8 cellular contexts compared by ENCODE assay signal in genomic region chr1:95072117-95072516, GRCh38. TPM values are rescaled to one million over a fixed set of nuclear protein-coding genes. Genes with fewer than 3 reads are reported as not detected.
DNase-seq lines count a peak whose midpoint lies in the region; ATAC-seq and TF ChIP-seq lines count a peak whose summit lies in the region.

No MANE protein-coding gene starts in this region.

- TF ChIP-seq POLR2A in thyroid gland (IDR thresholded peaks at IDR 0.05), result no peak

- WGBS in thyroid gland, 2 donors, result 16% methylated on average over 7 of the region's 7 CpGs

- no peak for DNase-seq in activated CD8-positive, alpha-beta memory T cell treated with anti-CD3 and anti-CD28 coated beads, Interleukin-2, amount 10 ng/mL, durations not matched to agents 7 days and 5 days
- no peak for DNase-seq in activated CD8-positive, alpha-beta memory T cell treated with anti-CD3 and anti-CD28 coated beads, Interleukin-2, amount 50 U/mL, for 4 hours
- DNase-seq in activated naive CD8-positive, alpha-beta T cell treated with anti-CD3 and anti-CD28 coated beads for 36 hours, result no peak
- DNase-seq in left lobe of liver (ENCODE audit: low spot score) (no peak), thyroid gland (no peak), NCI-H187 treated with DMSO at 0.1 percent for 48 hours (lab: John Stamatoyannopoulos, UW) (no peak), amniotic stem cell (lab: John Stamatoyannopoulos, UW) (no peak)

- H3K27me3 Mint-ChIP-seq in activated CD8-positive, alpha-beta memory T cell treated with anti-CD3 and anti-CD28 coated beads, Interleukin-2, amount 10 ng/mL, durations not matched to agents 7 days and 5 days, result peaks cover 4% of the 10 kb centered on the region
- H3K27me3 Mint-ChIP-seq in activated naive CD8-positive, alpha-beta T cell treated with anti-CD3 and anti-CD28 coated beads for 36 hours, result no peaks in the 10 kb centered on the region

- peaks cover 20% of the 10 kb centered on the region for H3K4me1 Mint-ChIP-seq in activated CD8-positive, alpha-beta memory T cell treated with anti-CD3 and anti-CD28 coated beads, Interleukin-2, amount 10 ng/mL, durations not matched to agents 7 days and 5 days
- peaks cover 13% of the 10 kb centered on the region for H3K4me1 Mint-ChIP-seq in activated naive CD8-positive, alpha-beta T cell treated with anti-CD3 and anti-CD28 coated beads for 36 hours

- H3K4me3 Mint-ChIP-seq in activated CD8-positive, alpha-beta memory T cell treated with anti-CD3 and anti-CD28 coated beads, Interleukin-2, amount 10 ng/mL, durations not matched to agents 7 days and 5 days, result peak overlapping the region; percentile 87
- H3K4me3 Mint-ChIP-seq in activated naive CD8-positive, alpha-beta T cell treated with anti-CD3 and anti-CD28 coated beads for 36 hours, result peak overlapping the region; percentile 91

- H3K4me1 ChIP-seq in thyroid gland, result peaks cover 15 to 19% of the 10 kb centered on the region in 2 donors

- no peak for ATAC-seq in activated CD8-positive, alpha-beta memory T cell treated with anti-CD3 and anti-CD28 coated beads, Interleukin-2, amount 10 ng/mL, durations not matched to agents 7 days and 5 days
- ATAC-seq in left lobe of liver (peak; percentile 10), HG03135 (IDR thresholded peaks at IDR 0.05; ENCODE audit: unreplicated experiment) (no peak)

- intact Hi-C loops in thyroid gland (cut with DNase I), result no loop called here

- H3K27ac Mint-ChIP-seq in activated CD8-positive, alpha-beta memory T cell treated with anti-CD3 and anti-CD28 coated beads, Interleukin-2, amount 10 ng/mL, durations not matched to agents 7 days and 5 days, result peak overlapping the region; percentile 89
- H3K27ac Mint-ChIP-seq in activated naive CD8-positive, alpha-beta T cell treated with anti-CD3 and anti-CD28 coated beads for 36 hours, result peak overlapping the region; percentile 94

- H3K9me3 Mint-ChIP-seq in activated CD8-positive, alpha-beta memory T cell treated with anti-CD3 and anti-CD28 coated beads, Interleukin-2, amount 10 ng/mL, durations not matched to agents 7 days and 5 days (ENCODE audit: low read depth), result no peaks in the 10 kb centered on the region
- H3K9me3 Mint-ChIP-seq in activated naive CD8-positive, alpha-beta T cell treated with anti-CD3 and anti-CD28 coated beads for 36 hours, result no peaks in the 10 kb centered on the region

- no peak for TF ChIP-seq CTCF in thyroid gland (IDR thresholded peaks at IDR 0.05)

- no peaks in the 10 kb centered on the region for H3K36me3 ChIP-seq in thyroid gland

- peak overlapping the region; percentile 26 to 75 (median 59) for H3K4me3 ChIP-seq in thyroid gland (replicated peaks in 1 of 3)

- CTCF ChIA-PET in activated CD8-positive, alpha-beta memory T cell treated with anti-CD3 and anti-CD28 coated beads, Interleukin-2, amount 10 ng/mL, durations not matched to agents 7 days and 5 days (lab: Charles Lee), result interaction anchor here (0.8 to 4.8 kb wide), 3 partner anchors 13 to 162 kb away, joined by 3 to 27 read pairs (median 23); partner anchors contain the start of gene RWDD3

- H3K9me3 ChIP-seq in thyroid gland, result no peaks in the 10 kb centered on the region

- H3K36me3 Mint-ChIP-seq in activated CD8-positive, alpha-beta memory T cell treated with anti-CD3 and anti-CD28 coated beads, Interleukin-2, amount 10 ng/mL, durations not matched to agents 7 days and 5 days, result peaks cover 2% of the 10 kb centered on the region
- H3K36me3 Mint-ChIP-seq in activated naive CD8-positive, alpha-beta T cell treated with anti-CD3 and anti-CD28 coated beads for 36 hours, result peaks cover 5% of the 10 kb centered on the region

- H3K27me3 ChIP-seq in thyroid gland, result no peaks in the 10 kb centered on the region

- peak overlapping the region in 2 of 3 donors; percentile 86 to 98 for H3K27ac ChIP-seq in thyroid gland

RNA-seq across cellular contexts. Expression of gene ALG14, which starts 0.6 kb away (rescaled TPM):
- 1 to 10 TPM; 2.6 to 2.8 TPM for total RNA-seq in activated CD8-positive, alpha-beta memory T cell treated with anti-CD3 and anti-CD28 coated beads, Interleukin-2, amount 10 ng/mL, durations not matched to agents 7 days and 5 days
- total RNA-seq in activated naive CD8-positive, alpha-beta T cell treated with anti-CD3 and anti-CD28 coated beads for 36 hours, result 1 to 10 TPM; 4.1 to 4.8 TPM
- 5.4 TPM for total RNA-seq in left lobe of liver
- 1 to 10 TPM; 1.5 to 4.6 (median 3.2) TPM for total RNA-seq in thyroid gland

RNA-seq across cellular contexts. Expression of gene TLCD4, which starts 45.0 kb away (rescaled TPM):
- total RNA-seq in activated CD8-positive, alpha-beta memory T cell treated with anti-CD3 and anti-CD28 coated beads, Interleukin-2, amount 10 ng/mL, durations not matched to agents 7 days and 5 days, result not detected
- under 1 TPM; 0.45 to 0.60 TPM for total RNA-seq in activated naive CD8-positive, alpha-beta T cell treated with anti-CD3 and anti-CD28 coated beads for 36 hours
- total RNA-seq in left lobe of liver (174 TPM), thyroid gland (10 to 100 TPM; 12.6 to 30.6 (median 24.0) TPM)

Comparison
In these comparisons a context has a peak if more than half of its experiments do, and no peak if none do; other contexts are left out.
1. RNA of gene TLCD4, which starts 45.0 kb away (total RNA-seq): 174 TPM in left lobe of liver (single experiment) and 12.6 to 30.6 TPM in thyroid gland; 0.45 to 0.60 TPM in activated naive CD8-positive, alpha-beta T cell treated with anti-CD3 and anti-CD28 coated beads for 36 hours and not detected in activated CD8-positive, alpha-beta memory T cell treated with anti-CD3 and anti-CD28 coated beads, Interleukin-2, amount 10 ng/mL, durations not matched to agents 7 days and 5 days; every median in the first group is over 4 times any median in the second.